6 cellular contexts compared by ENCODE assay signal in the genomic region with DNA sequence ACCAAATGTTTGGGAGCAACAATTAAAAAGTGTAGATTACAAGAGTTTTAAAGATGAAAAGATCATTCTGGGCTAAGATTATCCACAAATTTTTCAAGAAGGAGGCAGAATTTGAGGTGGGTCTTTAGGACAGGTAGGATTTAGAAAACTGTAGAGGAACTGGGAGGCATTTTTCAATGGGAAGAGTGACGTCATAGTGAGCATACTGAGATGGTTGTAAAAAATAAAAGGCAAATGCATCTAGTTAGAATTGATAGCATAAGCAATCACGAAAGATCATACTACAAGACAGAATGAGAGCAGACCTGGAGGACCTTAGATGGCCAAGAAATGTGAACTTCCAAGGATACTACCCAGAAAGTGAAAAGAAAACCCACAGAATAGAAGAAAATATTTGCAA.
"Had no signal": no experiment of that assay in that cellular context is flagged by ENCODE, and none has a peak within 500 bp of the region (broad histone marks: within the 10 kb centered on the region; RNA-seq: fewer than 3 reads in every experiment).

No MANE protein-coding gene starts in this region.

- DNase-seq: GM23248, GOT3, H7, KG1 had no signal

- H2AFZ ChIP-seq: GM23248 had no signal

- H3K9ac ChIP-seq: GM23248 had no signal

- H3K9me3 ChIP-seq: HAP-1 had no signal

- H3K4me1 ChIP-seq: HAP-1 had no signal

- H3K27ac ChIP-seq: GM23248 had no signal

- ATAC-seq: HCT116 had no signal

- H3K4me3 ChIP-seq: GM23248, HAP-1 had no signal

- H3K36me3 ChIP-seq: HAP-1 had no signal
